Comparison of ENCODE assay signal across 5 cellular contexts in the genomic region with DNA sequence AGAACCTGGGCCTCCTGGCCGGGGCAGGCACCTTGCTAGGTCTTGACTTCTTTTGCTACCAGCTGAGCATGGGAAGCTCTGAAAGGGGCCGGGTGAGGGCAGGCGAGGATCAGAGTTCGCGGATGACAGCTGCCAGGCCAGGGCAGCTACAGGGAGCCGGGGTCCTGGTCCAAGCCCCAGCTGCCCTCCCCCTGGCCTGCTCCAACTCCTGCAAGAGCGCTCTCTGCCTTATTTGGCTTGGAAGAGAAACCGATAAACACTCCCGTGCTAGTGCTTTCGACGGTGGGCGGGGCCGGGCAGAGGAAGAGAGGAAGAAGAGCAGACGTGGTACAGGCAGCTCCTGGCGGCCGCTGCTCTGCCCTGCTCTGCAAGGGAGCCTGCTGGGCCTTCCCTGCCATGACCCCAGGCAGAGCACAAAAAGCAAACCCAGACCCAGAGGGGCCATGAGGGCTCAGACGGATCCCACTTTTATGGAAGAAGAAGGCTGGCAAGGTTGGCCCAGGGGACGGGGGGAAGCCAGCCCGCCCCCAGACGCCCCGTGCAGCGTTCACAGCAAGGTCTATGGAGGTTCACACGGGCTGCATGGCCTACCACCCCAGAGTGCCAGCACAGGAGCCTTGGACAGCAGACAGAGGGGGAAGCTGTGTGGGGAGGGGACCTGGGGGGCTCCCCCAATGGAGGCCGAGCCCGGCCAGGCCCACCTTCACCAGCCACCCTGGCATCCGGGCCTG. TPM values are rescaled to one million over a fixed set of nuclear protein-coding genes. Genes with fewer than 3 reads are reported as not detected.
DNase-seq lines count a peak whose midpoint lies in the region.

No MANE protein-coding gene starts in this region.

- DNase-seq in T-helper 1 cell (peak in 4 of 5 donors; percentile 36 to 73 (median 54)), dermis microvascular lymphatic vessel endothelial cell (ENCODE audit: low read depth in 2 of 2) (peak; percentile 65 to 67), NCI-H1694 treated with DMSO at 0.1 percent for 48 hours (lab: John Stamatoyannopoulos, UW) (no peak), NCI-H1417 treated with DMSO at 0.1 percent for 48 hours (lab: John Stamatoyannopoulos, UW) (no peak)
- DNase-seq in stimulated activated CD4-positive, alpha-beta T cell treated with anti-CD3 and anti-CD28 coated beads, Interleukin-4, amount 100 ng/mL, for 1 hour = peak; percentile 64

RNA-seq across cellular contexts. Expression of a gene that starts 25.6 kb away (rescaled TPM):
- 238 and 422 TPM in 2 replicates for total RNA-seq in dermis microvascular lymphatic vessel endothelial cell

RNA-seq across cellular contexts. Expression of a gene that starts 44.2 kb away (rescaled TPM):
- total RNA-seq in dermis microvascular lymphatic vessel endothelial cell = 4.3 and 5.1 TPM in 2 replicates

RNA-seq across cellular contexts. Expression of a gene that starts 52.3 kb away (rescaled TPM):
- 105 and 128 TPM in 2 replicates for total RNA-seq in dermis microvascular lymphatic vessel endothelial cell

RNA-seq across cellular contexts. Expression of a gene that starts 53.1 kb away (rescaled TPM):
- total RNA-seq in dermis microvascular lymphatic vessel endothelial cell = 10.8 and 12.8 TPM in 2 replicates

RNA-seq across cellular contexts. Expression of a gene that starts 53.2 kb away (rescaled TPM):
- total RNA-seq in dermis microvascular lymphatic vessel endothelial cell = 9.1 and 13.0 TPM in 2 replicates

Comparison
In these comparisons a context has a peak if more than half of its experiments do, and no peak if none do; other contexts are left out.
1. DNase-seq: peak in T-helper 1 cell (4 of 5), dermis microvascular lymphatic vessel endothelial cell (2 of 2) and stimulated activated CD4-positive, alpha-beta T cell treated with anti-CD3 and anti-CD28 coated beads, Interleukin-4, amount 100 ng/mL, for 1 hour (single experiment); none in NCI-H1694 treated with DMSO at 0.1 percent for 48 hours (single experiment) and NCI-H1417 treated with DMSO at 0.1 percent for 48 hours (single experiment).